In genomic region chr3:15064299-15064834, GRCh38 we compare ENCODE assay signal across 8 cellular contexts. TPM values are rescaled to one million over a fixed set of nuclear protein-coding genes. Genes with fewer than 3 reads are reported as not detected.
DNase-seq lines count a peak whose midpoint lies in the region; FAIRE-seq and TF ChIP-seq lines count a peak whose summit lies in the region.

No MANE protein-coding gene starts in this region.

- H3K27ac ChIP-seq in small intestine (ENCODE audit: low read depth in 1 of 2, low read length in 1 of 2) = peak overlapping the region; percentile 82 to 90

- H3K27me3 ChIP-seq in small intestine (ENCODE audit: control insufficient read depth in 2 of 2, insufficient read depth in 2 of 2, low read length in 2 of 2) = no peaks in the 10 kb centered on the region

- no peak for FAIRE-seq in small intestine (lab: Jason Lieb, UNC)

- H3K9me3 ChIP-seq in small intestine (ENCODE audit: control insufficient read depth, low read depth) = no peaks in the 10 kb centered on the region

- peak overlapping the region; percentile 87 for H3K4me3 ChIP-seq in NB4 (ENCODE audit: low read depth, low read length)
- peak overlapping the region; percentile 82 for H3K4me3 ChIP-seq in iPS-11a (ENCODE audit: low read depth, low read length)
- peak overlapping the region; percentile 71 to 78 for H3K4me3 ChIP-seq in small intestine (ENCODE audit: low read depth in 1 of 2, low read length in 2 of 2)

- no peak for TF ChIP-seq POLR2A in NB4 (IDR thresholded peaks at IDR 0.05; ENCODE audit: extremely low read depth, insufficient read length)

- WGBS in small intestine, 3 donors = 0 to 1% (median 1%) methylated on average over 22 to 25 of the region's 25 CpGs

- H3K36me3 ChIP-seq in small intestine (ENCODE audit: control insufficient read depth in 2 of 2, insufficient read depth in 2 of 2, low read length in 2 of 2) = no peaks in the 10 kb centered on the region

- no peak for TF ChIP-seq CTCF in NB4 (IDR thresholded peaks at IDR 0.05; ENCODE audit: low read depth, low read length)

- peaks cover 0 to 8% of the 10 kb centered on the region in 2 donors for H3K4me1 ChIP-seq in small intestine (ENCODE audit: control insufficient read depth in 2 of 2, insufficient read depth in 1 of 2, low read depth in 1 of 2, low read length in 1 of 2)

- DNase-seq in NCI-H748 (lab: John Stamatoyannopoulos, UW; ENCODE audit: unreplicated experiment) (peak; percentile 23), NCI-H748 treated with DMSO at 0.1 percent for 48 hours (lab: John Stamatoyannopoulos, UW) (no peak), HCEC 1CT (peak; percentile 25), NB4 (ENCODE audit: low read depth) (peak; percentile 61), astrocyte of the hippocampus (ENCODE audit: low read depth, low spot score) (peak; percentile 46), small intestine (peak; percentile 40), mesenteric fat pad (ENCODE audit: low spot score) (no peak)

RNA-seq across cellular contexts. Expression of gene MRPS25, which starts 0.7 kb away (rescaled TPM):
- 100 to 1,000 TPM in 1 of 3 donors, 10 to 100 TPM in 2; 62.4 to 159 (median 96.7) TPM for polyA plus RNA-seq in small intestine
- total RNA-seq in mesenteric fat pad = 52.3 TPM

RNA-seq across cellular contexts. Expression of gene RBSN, which starts 34.6 kb away (rescaled TPM):
- 1 to 10 TPM; 4.5 to 8.7 (median 4.6) TPM for polyA plus RNA-seq in small intestine
- total RNA-seq in mesenteric fat pad = 26.0 TPM

Comparison
In these comparisons a context has a peak if more than half of its experiments do, and no peak if none do; other contexts are left out.
1. DNase-seq: peak in NCI-H748 (single experiment), HCEC 1CT (single experiment), NB4 (single experiment), astrocyte of the hippocampus (single experiment) and small intestine (single experiment); none in NCI-H748 treated with DMSO at 0.1 percent for 48 hours (single experiment) and mesenteric fat pad (single experiment).
2. Peak in every context shown above with its lines, with median percentiles within 50 percentile points of each other: H3K4me3 ChIP-seq.